1 cellular context compared by ENCODE assay signal in the genomic region with DNA sequence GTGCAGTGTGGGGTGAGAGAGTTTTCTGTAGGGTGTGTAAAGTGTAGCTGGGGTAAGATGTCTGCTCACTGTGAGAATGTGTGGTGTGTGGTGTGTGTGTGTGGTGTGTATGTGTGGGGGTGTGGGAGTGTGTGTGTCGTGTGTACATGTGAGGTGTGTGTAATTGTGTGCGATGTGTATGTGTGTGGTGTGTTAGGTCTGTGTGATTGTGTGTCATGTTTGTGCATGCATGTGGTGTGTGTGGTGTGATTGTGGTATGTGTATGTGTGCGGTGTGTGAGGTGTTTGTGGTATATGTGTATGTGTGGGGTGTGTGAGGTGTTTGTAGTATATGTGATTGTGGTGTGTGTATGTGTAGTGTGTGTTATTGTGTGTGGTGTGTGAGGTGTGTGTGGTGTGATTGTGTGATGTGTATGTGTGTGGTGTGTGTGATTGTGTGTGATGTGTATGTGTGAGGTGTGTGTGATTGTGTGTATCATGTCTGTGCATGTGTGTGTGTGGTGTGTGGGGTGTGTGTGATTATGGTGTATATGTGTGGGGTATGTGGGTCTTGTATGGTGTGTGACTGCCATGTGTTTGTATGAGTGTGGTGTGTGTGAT.
TF ChIP-seq lines count a peak whose summit lies in the region.

No MANE protein-coding gene starts in this region.

TF ChIP-seq in K562, 482 proteins besides CTCF, POLR2A, EP300 and RAD21:
- TF ChIP-seq GTF2E2 (tag; IDR thresholded peaks at IDR 0.05) (no peak), TSC22D4 (tag; IDR thresholded peaks at IDR 0.05) (0 out of 2 replicates have a peak, but pooled peaks have one; percentile 53), PHF20 (IDR thresholded peaks at IDR 0.05; ENCODE audit: partially characterized antibody) (peak; percentile 44)
- TF ChIP-seq, protein P1, sequence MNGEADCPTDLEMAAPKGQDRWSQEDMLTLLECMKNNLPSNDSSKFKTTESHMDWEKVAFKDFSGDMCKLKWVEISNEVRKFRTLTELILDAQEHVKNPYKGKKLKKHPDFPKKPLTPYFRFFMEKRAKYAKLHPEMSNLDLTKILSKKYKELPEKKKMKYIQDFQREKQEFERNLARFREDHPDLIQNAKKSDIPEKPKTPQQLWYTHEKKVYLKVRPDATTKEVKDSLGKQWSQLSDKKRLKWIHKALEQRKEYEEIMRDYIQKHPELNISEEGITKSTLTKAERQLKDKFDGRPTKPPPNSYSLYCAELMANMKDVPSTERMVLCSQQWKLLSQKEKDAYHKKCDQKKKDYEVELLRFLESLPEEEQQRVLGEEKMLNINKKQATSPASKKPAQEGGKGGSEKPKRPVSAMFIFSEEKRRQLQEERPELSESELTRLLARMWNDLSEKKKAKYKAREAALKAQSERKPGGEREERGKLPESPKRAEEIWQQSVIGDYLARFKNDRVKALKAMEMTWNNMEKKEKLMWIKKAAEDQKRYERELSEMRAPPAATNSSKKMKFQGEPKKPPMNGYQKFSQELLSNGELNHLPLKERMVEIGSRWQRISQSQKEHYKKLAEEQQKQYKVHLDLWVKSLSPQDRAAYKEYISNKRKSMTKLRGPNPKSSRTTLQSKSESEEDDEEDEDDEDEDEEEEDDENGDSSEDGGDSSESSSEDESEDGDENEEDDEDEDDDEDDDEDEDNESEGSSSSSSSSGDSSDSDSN (IDR thresholded peaks at IDR 0.05; ENCODE audit: borderline replicate concordance in 1 of 2, low read depth in 2 of 2, low read length in 2 of 2), result no peak
TF ChIP-seq in K562: peak in this region for 2.
